9 cellular contexts compared by ENCODE assay signal in genomic region chr12:116320839-116321238, GRCh38. TPM values are rescaled to one million over a fixed set of nuclear protein-coding genes. Genes with fewer than 3 reads are reported as not detected.
A peak's percentile ranks its signal among the peaks of the same experiment; 100 is the strongest.
DNase-seq lines count a peak whose midpoint lies in the region; ATAC-seq and TF ChIP-seq lines count a peak whose summit lies in the region.
"Had no signal": no experiment of that assay in that cellular context is flagged by ENCODE, and none has a peak within 500 bp of the region (broad histone marks: within the 10 kb centered on the region; RNA-seq: fewer than 3 reads in every experiment).

No MANE protein-coding gene starts in this region.

- DNase-seq in MG63 (peak; percentile 60), right cardiac atrium (no peak), stromal cell of bone marrow (ENCODE audit: low read depth) (peak; percentile 91), amygdala (lab: John Stamatoyannopoulos, UW) (no peak)
- no peak for DNase-seq in stimulated activated CD4-positive, alpha-beta T cell treated with anti-CD3 and anti-CD28 coated beads, Interleukin-2, amount 100 ng/mL, for 24 hours
- DNase-seq in activated naive CD4-positive, alpha-beta T cell treated with anti-CD3 and anti-CD28 coated beads, Interleukin-2, amount 10 ng/mL, durations not matched to agents 7 days and 5 days = no peak

- H3K36me3 ChIP-seq in MG63 = no peaks in the 10 kb centered on the region

- WGBS in right cardiac atrium = 48% methylated on average over 3 of the region's 3 CpGs

- H3K27ac ChIP-seq in right cardiac atrium (ENCODE audit: low read length) = no peak overlapping the region

- H3K9me3 Mint-ChIP-seq in brain = peaks cover 0 to 9% (median 3%) of the 10 kb centered on the region in 5 experiments
- no peaks in the 10 kb centered on the region for H3K9me3 Mint-ChIP-seq in activated naive CD4-positive, alpha-beta T cell treated with anti-CD3 and anti-CD28 coated beads, Interleukin-2, amount 10 ng/mL, durations not matched to agents 7 days and 5 days

- no peak for TF ChIP-seq CTCF in brain (conservative IDR thresholded peaks at IDR 0.05)

- CTCF ChIA-PET in activated naive CD4-positive, alpha-beta T cell treated with anti-CD3 and anti-CD28 coated beads, Interleukin-2, amount 10 ng/mL, durations not matched to agents 7 days and 5 days (lab: Charles Lee) = interaction anchor here (1.0 kb wide), 1 partner anchor 43 kb away, joined by 3 read pairs; no protein-coding TSS in a partner anchor

- H3K4me3 Mint-ChIP-seq in brain = no peak overlapping the region
- H3K4me3 Mint-ChIP-seq in activated naive CD4-positive, alpha-beta T cell treated with anti-CD3 and anti-CD28 coated beads, Interleukin-2, amount 10 ng/mL, durations not matched to agents 7 days and 5 days = no peak overlapping the region

- H3K36me3 Mint-ChIP-seq in brain = no peaks in the 10 kb centered on the region
- H3K36me3 Mint-ChIP-seq in activated naive CD4-positive, alpha-beta T cell treated with anti-CD3 and anti-CD28 coated beads, Interleukin-2, amount 10 ng/mL, durations not matched to agents 7 days and 5 days = peaks cover 3% of the 10 kb centered on the region

- H3K27ac Mint-ChIP-seq in brain = peak overlapping the region in 3 of 5 experiments; percentile 45 to 97 (median 65)
- no peak overlapping the region for H3K27ac Mint-ChIP-seq in activated naive CD4-positive, alpha-beta T cell treated with anti-CD3 and anti-CD28 coated beads, Interleukin-2, amount 10 ng/mL, durations not matched to agents 7 days and 5 days
- H3K27ac Mint-ChIP-seq: activated T-cell treated with anti-CD3 and anti-CD28 coated beads, Interleukin-2, amount 50 U/mL, for 72 hours had no signal

- peaks cover 4% of the 10 kb centered on the region for H3K4me1 ChIP-seq in right cardiac atrium (ENCODE audit: control insufficient read depth, insufficient read depth, low read length)

- H3K9me3 ChIP-seq in MG63 (no peaks in the 10 kb centered on the region), right cardiac atrium (ENCODE audit: control insufficient read depth, low read length) (no peaks in the 10 kb centered on the region)

- H3K27me3 Mint-ChIP-seq in brain = peaks cover 17% of the 10 kb centered on the region
- H3K27me3 Mint-ChIP-seq in activated naive CD4-positive, alpha-beta T cell treated with anti-CD3 and anti-CD28 coated beads, Interleukin-2, amount 10 ng/mL, durations not matched to agents 7 days and 5 days = peaks cover 27% of the 10 kb centered on the region

- peak; percentile 34 to 58 for ATAC-seq in right cardiac atrium
- ATAC-seq in HG03108 (IDR thresholded peaks at IDR 0.05; ENCODE audit: unreplicated experiment) = no peak

- H3K27me3 ChIP-seq in MG63 (no peaks in the 10 kb centered on the region), right cardiac atrium (ENCODE audit: control insufficient read depth, insufficient read depth) (no peaks in the 10 kb centered on the region)

- peaks cover 26% of the 10 kb centered on the region for H3K4me1 Mint-ChIP-seq in brain
- peaks cover 64% of the 10 kb centered on the region for H3K4me1 Mint-ChIP-seq in activated naive CD4-positive, alpha-beta T cell treated with anti-CD3 and anti-CD28 coated beads, Interleukin-2, amount 10 ng/mL, durations not matched to agents 7 days and 5 days

- H3K4me3 ChIP-seq in MG63 (no peak overlapping the region), right cardiac atrium (ENCODE audit: low read length) (no peak overlapping the region)

- intact Hi-C loops in right cardiac atrium (cut with DNase I) = no loop called here

RNA-seq across cellular contexts. Expression of gene MED13L, which starts 43.3 kb away (rescaled TPM):
- total RNA-seq in MG63 (2014; rRNA removed; shearing (Covaris generic); ENCODE audit: low replicate concordance) = 11.9 and 16.1 TPM in 2 replicates
- polyA plus RNA-seq in brain (ENCODE audit: insufficient read depth, low read depth, low replicate concordance) (27.5 TPM), right cardiac atrium (15.6 TPM)
- 10 to 100 TPM; 68.8 to 73.5 (median 69.8) TPM for total RNA-seq in right cardiac atrium

Comparison
In these comparisons a context has a peak if more than half of its experiments do, and no peak if none do; other contexts are left out.
1. DNase-seq: peak in MG63 (single experiment) and stromal cell of bone marrow (single experiment); none in right cardiac atrium (0 of 3), amygdala (0 of 56), stimulated activated CD4-positive, alpha-beta T cell treated with anti-CD3 and anti-CD28 coated beads, Interleukin-2, amount 100 ng/mL, for 24 hours (0 of 2) and activated naive CD4-positive, alpha-beta T cell treated with anti-CD3 and anti-CD28 coated beads, Interleukin-2, amount 10 ng/mL, durations not matched to agents 7 days and 5 days (single experiment).